14 cellular contexts compared by ENCODE assay signal in the genomic region with DNA sequence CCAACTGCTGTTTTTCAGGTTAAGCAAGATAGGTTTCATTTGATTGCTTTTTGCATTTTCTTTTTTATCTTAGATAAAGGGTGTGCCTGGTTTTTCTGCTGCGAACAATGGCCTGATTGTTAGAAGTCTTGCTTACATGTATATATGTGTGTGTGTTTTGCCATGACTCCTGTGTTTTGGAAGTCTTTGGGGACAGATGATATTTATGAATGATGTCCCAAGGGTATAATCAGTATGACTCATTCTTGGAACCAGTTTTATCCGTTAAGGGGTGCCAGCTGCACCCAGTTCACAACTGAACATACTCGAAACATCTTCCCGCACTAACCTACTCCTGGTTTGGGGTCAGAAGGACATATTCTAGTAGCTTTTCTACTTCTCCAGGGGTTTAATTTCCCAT.
DNase-seq lines count a peak whose midpoint lies in the region; ATAC-seq and TF ChIP-seq lines count a peak whose summit lies in the region.
"Had no signal": no experiment of that assay in that cellular context is flagged by ENCODE, and none has a peak within 500 bp of the region (broad histone marks: within the 10 kb centered on the region; RNA-seq: fewer than 3 reads in every experiment).

No MANE protein-coding gene starts in this region.

- H3K36me3 ChIP-seq in IMR-90 (ENCODE audit: control insufficient read depth, insufficient read depth, low read length) (no peaks in the 10 kb centered on the region), ascending aorta (no peaks in the 10 kb centered on the region)
- H3K36me3 ChIP-seq: WERI-Rb-1 had no signal

- no peak overlapping the region for H2BK120ac ChIP-seq in IMR-90 (ENCODE audit: low read depth, low read length)

- no peak overlapping the region for H3K4ac ChIP-seq in IMR-90 (ENCODE audit: low read depth, low read length)

- CTCF ChIA-PET in IMR-90 (lab: Yijun Ruan, JAX), result no interaction called here

- intact Hi-C loops in IMR-90 (cut with micrococcal nuclease) (no loop called here), left colon (cut with DNase I, micrococcal nuclease) (no loop called here), ascending aorta (cut with DNase I) (no loop called here)

- no peak overlapping the region for H2AK5ac ChIP-seq in IMR-90 (ENCODE audit: low read depth, low read length)

- H3K9me3 ChIP-seq in IMR-90 (ENCODE audit: control insufficient read depth, insufficient read depth, low read length) (no peaks in the 10 kb centered on the region), ascending aorta (no peaks in the 10 kb centered on the region)

- H4K20me1 ChIP-seq in IMR-90 (ENCODE audit: insufficient read depth, low read length), result no peaks in the 10 kb centered on the region

- BruUV-seq in IMR-90 (replicated peaks; lab: Mats Ljungman, UMichigan), result no TSS peak

- peaks cover 4% of the 10 kb centered on the region; the same call in 1 of the 2 replicates for H3K9me1 ChIP-seq in IMR-90 (ENCODE audit: insufficient read depth, low read length)

- no peak overlapping the region for H3K9ac ChIP-seq in IMR-90 (ENCODE audit: low read depth, low read length)

- H3K27ac Mint-ChIP-seq in activated naive CD8-positive, alpha-beta T cell treated with anti-CD3 and anti-CD28 coated beads for 36 hours, result peak overlapping the region; percentile 54

- dilution Hi-C loops in IMR-90 (cut with HindIII; ENCODE audit: low sequenced_read_pairs, unreplicated experiment), result no loop called here

- H3K27me3 ChIP-seq in IMR-90 (ENCODE audit: control insufficient read depth, insufficient read depth, low read length) (no peaks in the 10 kb centered on the region), ascending aorta (no peaks in the 10 kb centered on the region)

- no peak overlapping the region for H3K56ac ChIP-seq in IMR-90 (ENCODE audit: extremely low read depth, insufficient read depth, low read length)

- no peak overlapping the region for H2AK9ac ChIP-seq in IMR-90 (replicated peaks; ENCODE audit: low read depth, low read length, poor library complexity)

- POLR2A ChIA-PET in IMR-90 (lab: Charles Lee; ENCODE audit: unreplicated experiment), result no interaction called here

- H3K27me3 Mint-ChIP-seq in activated naive CD8-positive, alpha-beta T cell treated with anti-CD3 and anti-CD28 coated beads for 36 hours, result no peaks in the 10 kb centered on the region

- H2BK15ac ChIP-seq in IMR-90 (ENCODE audit: low read depth, low read length), result no peak overlapping the region

- TF ChIP-seq POLR2A in IMR-90 (IDR thresholded peaks at IDR 0.05; ENCODE audit: low read depth, low read length), result no peak

- H3K4me1 Mint-ChIP-seq in activated naive CD8-positive, alpha-beta T cell treated with anti-CD3 and anti-CD28 coated beads for 36 hours, result peaks cover 27% of the 10 kb centered on the region

- no peak overlapping the region for H3K4me2 ChIP-seq in IMR-90 (ENCODE audit: low read depth, low read length)

- no peak overlapping the region for H2BK5ac ChIP-seq in IMR-90 (ENCODE audit: low read depth, low read length, poor library complexity, severe bottlenecking)

- WGBS in IMR-90 (ENCODE audit: extremely low coverage in 2 of 2, insufficient read length in 1 of 2), 2 experiments, result no CpG with 5 or more reads among the region's 4 CpGs

- H3K79me1 ChIP-seq in IMR-90 (ENCODE audit: low read depth in 1 of 2, low read length in 2 of 2), result no peaks in the 10 kb centered on the region

- TF ChIP-seq CTCF in IMR-90 (conservative IDR thresholded peaks at IDR 0.05; ENCODE audit: low read depth, low read length) (no peak), ascending aorta (IDR thresholded peaks at IDR 0.05) (no peak)

- H3K4me1 ChIP-seq in IMR-90 (ENCODE audit: control insufficient read depth, insufficient read depth, low read length) (peaks cover 5% of the 10 kb centered on the region), ascending aorta (no peaks in the 10 kb centered on the region)

- no peak overlapping the region for H3K4me3 Mint-ChIP-seq in activated naive CD8-positive, alpha-beta T cell treated with anti-CD3 and anti-CD28 coated beads for 36 hours

- no peak overlapping the region for H3K18ac ChIP-seq in IMR-90 (ENCODE audit: low read depth, low read length)

- no peak for TF ChIP-seq RAD21 in IMR-90 (IDR thresholded peaks at IDR 0.05; ENCODE audit: low read length)

- ATAC-seq in IMR-90 (ENCODE audit: low read depth) (no peak), left colon (peak; percentile 77), HG02840 (IDR thresholded peaks at IDR 0.05; ENCODE audit: low FRiP score, unreplicated experiment) (no peak)

- no peak overlapping the region for H2BK20ac ChIP-seq in IMR-90 (ENCODE audit: low read depth, low read length)

- no peak overlapping the region for H2AFZ ChIP-seq in IMR-90 (replicated peaks; ENCODE audit: low read length, poor library complexity)

- peaks cover 8% of the 10 kb centered on the region for H3K36me3 Mint-ChIP-seq in activated naive CD8-positive, alpha-beta T cell treated with anti-CD3 and anti-CD28 coated beads for 36 hours

- H3K9me3 Mint-ChIP-seq in activated naive CD8-positive, alpha-beta T cell treated with anti-CD3 and anti-CD28 coated beads for 36 hours, result peaks cover 7% of the 10 kb centered on the region

- no peak overlapping the region for H4K5ac ChIP-seq in IMR-90 (ENCODE audit: low read depth, low read length)

- H3K4me3 ChIP-seq in IMR-90 (ENCODE audit: insufficient read depth, low read depth, low read length) (no peak overlapping the region), ascending aorta (no peak overlapping the region)

- in situ Hi-C loops in IMR-90 (cut with MboI; ENCODE audit: low sequenced_read_pairs), result no loop called here

- no peak overlapping the region for H3K23ac ChIP-seq in IMR-90 (ENCODE audit: low read depth, low read length)

- peak; percentile 24 for DNase-seq in COR-L47 (lab: John Stamatoyannopoulos, UW)
- DNase-seq in IMR-90, result peak; percentile 17
- DNase-seq in activated naive CD8-positive, alpha-beta T cell treated with anti-CD3 and anti-CD28 coated beads for 36 hours, result no peak
- no peak for DNase-seq in left colon
- DNase-seq in ascending aorta (ENCODE audit: low spot score in 2 of 2), result no peak
- DNase-seq in NOMO-1 treated with DMSO at 0.1 percent for 48 hours (lab: John Stamatoyannopoulos, UW; ENCODE audit: unreplicated experiment), result no peak
- DNase-seq in hypothalamus (lab: John Stamatoyannopoulos, UW), result no peak
- DNase-seq: activated gamma-delta T cell treated with Interleukin-2 at 50 U/mL for 16 hours, cortex of kidney, head of caudate nucleus, NCI-H187 had no signal

- H4K8ac ChIP-seq in IMR-90 (ENCODE audit: low read depth in 2 of 2, low read length in 2 of 2), result no peak overlapping the region

- H4K91ac ChIP-seq in IMR-90 (ENCODE audit: insufficient read depth, low read depth, low read length), result no peak overlapping the region

- H3K27ac ChIP-seq in IMR-90 (ENCODE audit: insufficient read depth, low read length) (no peak overlapping the region), ascending aorta (no peak overlapping the region)
- H3K27ac ChIP-seq: HL-60, WERI-Rb-1 had no signal

- no peak overlapping the region for H3K14ac ChIP-seq in IMR-90 (replicated peaks; ENCODE audit: low read depth, low read length)

TF ChIP-seq in IMR-90, 13 proteins besides CTCF, POLR2A, EP300 and RAD21:
- TF ChIP-seq ELK1 (IDR thresholded peaks at IDR 0.05; ENCODE audit: borderline replicate concordance, low read depth, low read length), result no peak
- TF ChIP-seq MAZ (IDR thresholded peaks at IDR 0.05; ENCODE audit: borderline replicate concordance, low read depth, low read length), result no peak
- no peak for TF ChIP-seq SMC3 (IDR thresholded peaks at IDR 0.05; ENCODE audit: low read depth, low read length)
- TF ChIP-seq, protein P1, sequence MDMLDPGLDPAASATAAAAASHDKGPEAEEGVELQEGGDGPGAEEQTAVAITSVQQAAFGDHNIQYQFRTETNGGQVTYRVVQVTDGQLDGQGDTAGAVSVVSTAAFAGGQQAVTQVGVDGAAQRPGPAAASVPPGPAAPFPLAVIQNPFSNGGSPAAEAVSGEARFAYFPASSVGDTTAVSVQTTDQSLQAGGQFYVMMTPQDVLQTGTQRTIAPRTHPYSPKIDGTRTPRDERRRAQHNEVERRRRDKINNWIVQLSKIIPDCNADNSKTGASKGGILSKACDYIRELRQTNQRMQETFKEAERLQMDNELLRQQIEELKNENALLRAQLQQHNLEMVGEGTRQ (IDR thresholded peaks at IDR 0.05; ENCODE audit: low read depth, low read length), result no peak
- no peak for TF ChIP-seq CEBPB (IDR thresholded peaks at IDR 0.05; ENCODE audit: low read depth, low read length)
- TF ChIP-seq FOS (IDR thresholded peaks at IDR 0.05; ENCODE audit: low read depth, low read length), result no peak
- TF ChIP-seq BHLHE40 (IDR thresholded peaks at IDR 0.05; ENCODE audit: low read depth, low read length), result no peak

Comparison
In these comparisons a context has a peak if more than half of its experiments do, and no peak if none do; other contexts are left out.
1. DNase-seq: peak in COR-L47 (single experiment) and IMR-90 (single experiment); none in activated naive CD8-positive, alpha-beta T cell treated with anti-CD3 and anti-CD28 coated beads for 36 hours (single experiment), left colon (0 of 2), ascending aorta (0 of 2), NOMO-1 treated with DMSO at 0.1 percent for 48 hours (single experiment) and hypothalamus (0 of 51).